Comparison of ENCODE assay signal across 1 cellular context in the genomic region with DNA sequence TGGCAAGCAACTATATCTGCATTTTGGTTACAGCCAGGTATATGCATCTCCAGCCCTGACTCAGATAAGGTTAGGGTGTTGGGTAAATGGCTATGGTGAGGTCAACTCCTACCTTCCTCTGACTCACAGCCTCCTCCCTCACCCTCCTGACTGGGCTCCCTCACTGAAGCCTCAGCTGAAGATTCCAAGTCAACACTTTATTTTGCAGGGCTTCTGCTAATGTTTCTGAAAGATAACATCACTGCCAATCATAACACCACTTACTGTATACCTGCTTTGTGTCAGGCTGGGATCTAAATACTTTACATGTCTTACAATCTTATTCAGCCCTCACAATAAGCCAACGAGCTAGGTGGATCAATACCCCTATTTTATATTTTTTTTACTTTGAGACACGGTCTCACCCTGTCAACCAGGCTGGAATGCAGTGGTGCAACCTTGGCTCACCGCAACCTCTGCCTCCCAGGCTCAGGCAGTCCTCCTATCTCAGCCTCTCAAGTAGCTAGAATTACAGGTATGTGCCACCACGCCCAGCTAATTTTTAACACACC.
TF ChIP-seq lines count a peak whose summit lies in the region.

No MANE protein-coding gene starts in this region.

TF ChIP-seq in HCT116, 20 proteins besides CTCF, POLR2A, EP300 and RAD21:
- TF ChIP-seq, protein P1, sequence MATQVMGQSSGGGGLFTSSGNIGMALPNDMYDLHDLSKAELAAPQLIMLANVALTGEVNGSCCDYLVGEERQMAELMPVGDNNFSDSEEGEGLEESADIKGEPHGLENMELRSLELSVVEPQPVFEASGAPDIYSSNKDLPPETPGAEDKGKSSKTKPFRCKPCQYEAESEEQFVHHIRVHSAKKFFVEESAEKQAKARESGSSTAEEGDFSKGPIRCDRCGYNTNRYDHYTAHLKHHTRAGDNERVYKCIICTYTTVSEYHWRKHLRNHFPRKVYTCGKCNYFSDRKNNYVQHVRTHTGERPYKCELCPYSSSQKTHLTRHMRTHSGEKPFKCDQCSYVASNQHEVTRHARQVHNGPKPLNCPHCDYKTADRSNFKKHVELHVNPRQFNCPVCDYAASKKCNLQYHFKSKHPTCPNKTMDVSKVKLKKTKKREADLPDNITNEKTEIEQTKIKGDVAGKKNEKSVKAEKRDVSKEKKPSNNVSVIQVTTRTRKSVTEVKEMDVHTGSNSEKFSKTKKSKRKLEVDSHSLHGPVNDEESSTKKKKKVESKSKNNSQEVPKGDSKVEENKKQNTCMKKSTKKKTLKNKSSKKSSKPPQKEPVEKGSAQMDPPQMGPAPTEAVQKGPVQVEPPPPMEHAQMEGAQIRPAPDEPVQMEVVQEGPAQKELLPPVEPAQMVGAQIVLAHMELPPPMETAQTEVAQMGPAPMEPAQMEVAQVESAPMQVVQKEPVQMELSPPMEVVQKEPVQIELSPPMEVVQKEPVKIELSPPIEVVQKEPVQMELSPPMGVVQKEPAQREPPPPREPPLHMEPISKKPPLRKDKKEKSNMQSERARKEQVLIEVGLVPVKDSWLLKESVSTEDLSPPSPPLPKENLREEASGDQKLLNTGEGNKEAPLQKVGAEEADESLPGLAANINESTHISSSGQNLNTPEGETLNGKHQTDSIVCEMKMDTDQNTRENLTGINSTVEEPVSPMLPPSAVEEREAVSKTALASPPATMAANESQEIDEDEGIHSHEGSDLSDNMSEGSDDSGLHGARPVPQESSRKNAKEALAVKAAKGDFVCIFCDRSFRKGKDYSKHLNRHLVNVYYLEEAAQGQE (IDR thresholded peaks at IDR 0.05; ENCODE audit: low read depth): no peak
- TF ChIP-seq POLR2AphosphoS5 (IDR thresholded peaks at IDR 0.05; ENCODE audit: low read depth, low read length) (peak; percentile 23; the same call in 1 of the 2 replicates), FOSL1 (IDR thresholded peaks at IDR 0.05; ENCODE audit: low read depth) (peak; percentile 75), CBX3 (IDR thresholded peaks at IDR 0.05; ENCODE audit: low read depth) (peak; percentile 50; the same call in 1 of the 2 replicates), SP1 (IDR thresholded peaks at IDR 0.05; ENCODE audit: low read depth) (peak; percentile 87), EGR1 (IDR thresholded peaks at IDR 0.05; ENCODE audit: low read depth) (no peak), ELF1 (IDR thresholded peaks at IDR 0.05; ENCODE audit: borderline replicate concordance, low read depth) (no peak), JUND (IDR thresholded peaks at IDR 0.05) (peak; percentile 71), SIN3A (IDR thresholded peaks at IDR 0.05; ENCODE audit: low read depth) (peak; percentile 61), CEBPB (IDR thresholded peaks at IDR 0.05; ENCODE audit: low read depth) (peak; percentile 85), ZFX (IDR thresholded peaks at IDR 0.05) (no peak), YY1 (IDR thresholded peaks at IDR 0.05; ENCODE audit: extremely low read depth, insufficient replicate concordance, low read depth, low read length) (peak; percentile 49)
- TF ChIP-seq, protein P2, sequence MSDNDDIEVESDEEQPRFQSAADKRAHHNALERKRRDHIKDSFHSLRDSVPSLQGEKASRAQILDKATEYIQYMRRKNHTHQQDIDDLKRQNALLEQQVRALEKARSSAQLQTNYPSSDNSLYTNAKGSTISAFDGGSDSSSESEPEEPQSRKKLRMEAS (IDR thresholded peaks at IDR 0.05): peak; percentile 17; the same call in 1 of the 2 replicates
- TF ChIP-seq, protein P3, sequence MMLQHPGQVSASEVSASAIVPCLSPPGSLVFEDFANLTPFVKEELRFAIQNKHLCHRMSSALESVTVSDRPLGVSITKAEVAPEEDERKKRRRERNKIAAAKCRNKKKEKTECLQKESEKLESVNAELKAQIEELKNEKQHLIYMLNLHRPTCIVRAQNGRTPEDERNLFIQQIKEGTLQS (IDR thresholded peaks at IDR 0.05): no peak; the same call in 1 of the 2 replicates
